In the genomic region with DNA sequence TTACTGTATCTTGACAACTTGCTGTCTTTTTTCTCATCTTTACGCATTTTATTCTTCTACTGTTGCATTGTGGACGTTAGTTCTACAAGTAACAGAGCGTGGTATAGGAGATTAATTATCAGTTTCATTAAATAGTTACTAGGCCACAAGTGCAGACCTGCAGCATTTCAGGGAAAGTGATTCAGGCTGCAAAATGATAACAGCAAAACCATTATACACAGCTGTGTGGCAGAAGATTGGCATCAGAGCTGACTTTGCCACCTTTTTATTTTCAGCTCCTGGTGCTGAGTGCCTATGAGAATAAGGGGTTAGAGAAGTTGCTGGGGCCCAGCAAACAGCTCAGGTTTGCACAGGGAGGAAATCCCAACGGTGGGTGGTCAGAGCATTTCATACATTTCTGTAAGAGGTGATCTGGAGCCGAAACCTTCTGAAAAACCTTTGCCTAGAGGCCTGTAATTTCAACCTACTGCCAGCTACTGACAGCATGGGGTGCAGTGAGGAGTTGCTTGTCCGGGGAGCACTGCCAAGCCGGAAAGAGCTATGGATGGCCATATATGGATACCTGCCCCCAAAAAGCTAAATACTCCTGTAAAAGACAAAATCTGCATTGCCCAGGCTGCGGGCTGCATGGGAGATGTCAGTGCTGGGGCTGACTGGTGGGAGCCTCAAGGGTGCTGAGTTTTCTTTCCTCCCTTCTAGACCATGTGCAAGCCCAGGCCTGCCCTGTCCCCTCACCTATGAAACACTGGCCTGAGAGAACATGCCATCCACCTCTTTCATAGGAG, we compare ENCODE assay signal across 18 cellular contexts. TPM values are rescaled to one million over a fixed set of nuclear protein-coding genes. Genes with fewer than 3 reads are reported as not detected.
DNase-seq lines count a peak whose midpoint lies in the region; ATAC-seq, FAIRE-seq and TF ChIP-seq lines count a peak whose summit lies in the region.
"Had no signal": no experiment of that assay in that cellular context is flagged by ENCODE, and none has a peak within 500 bp of the region (broad histone marks: within the 10 kb centered on the region; RNA-seq: fewer than 3 reads in every experiment).

No MANE protein-coding gene starts in this region.

- no peaks in the 10 kb centered on the region for H4K20me1 ChIP-seq in fibroblast of lung (ENCODE audit: control insufficient read depth, extremely low read depth, insufficient read depth, low read length)

- no peak overlapping the region for H2AFZ ChIP-seq in fibroblast of lung (ENCODE audit: low read length)

- H3K9ac ChIP-seq in fibroblast of lung (ENCODE audit: insufficient read depth, low read length): no peak overlapping the region
- no peak overlapping the region for H3K9ac ChIP-seq in rectal smooth muscle tissue (ENCODE audit: low read length)

- H3K27me3 ChIP-seq in RWPE2 (ENCODE audit: insufficient read depth, poor library complexity, severe bottlenecking) (no peaks in the 10 kb centered on the region), fibroblast of lung (ENCODE audit: control insufficient read depth, insufficient read depth, low read length) (no peaks in the 10 kb centered on the region), rectal smooth muscle tissue (ENCODE audit: control insufficient read depth, insufficient read depth, low read length) (peaks cover 2% of the 10 kb centered on the region)

- peaks cover 26% of the 10 kb centered on the region for H3K79me2 ChIP-seq in fibroblast of lung (ENCODE audit: control insufficient read depth, insufficient read depth, low read length)

- H3K4me3 ChIP-seq in HEK293 (ENCODE audit: low read depth, low read length) (no peak overlapping the region), RWPE2 (ENCODE audit: severe bottlenecking) (no peak overlapping the region), fibroblast of lung (replicated peaks in 1 of 4; ENCODE audit: control extremely low read depth in 1 of 4, insufficient read depth in 1 of 4, low read depth in 3 of 4, low read length in 4 of 4) (no peak overlapping the region), rectal smooth muscle tissue (ENCODE audit: low read length) (no peak overlapping the region)
- H3K4me3 ChIP-seq: coronary artery, lung, tibial artery had no signal

- peak overlapping the region; percentile 70 for H3K4me2 ChIP-seq in fibroblast of lung (ENCODE audit: extremely low read depth, insufficient read depth, low read length)

- H3K9me3 ChIP-seq in HEK293 (ENCODE audit: control insufficient read depth, insufficient read depth, low read depth, low read length) (no peaks in the 10 kb centered on the region), RWPE2 (ENCODE audit: severe bottlenecking) (no peaks in the 10 kb centered on the region), fibroblast of lung (ENCODE audit: control insufficient read depth, insufficient read depth, low read depth, low read length) (no peaks in the 10 kb centered on the region)
- H3K9me3 ChIP-seq: tibial artery had no signal

- peaks cover 9% of the 10 kb centered on the region; the same call in 1 of the 2 replicates for H3K4me1 ChIP-seq in HEK293 (ENCODE audit: control insufficient read depth, insufficient read depth, low read length)
- peaks cover 44% of the 10 kb centered on the region for H3K4me1 ChIP-seq in RWPE2 (ENCODE audit: insufficient read depth, poor library complexity, severe bottlenecking)
- peaks cover 4% of the 10 kb centered on the region for H3K4me1 ChIP-seq in fibroblast of lung (ENCODE audit: control insufficient read depth, extremely low read depth, insufficient read depth, low read length)
- H3K4me1 ChIP-seq in rectal smooth muscle tissue (ENCODE audit: control insufficient read depth, insufficient read depth, low read length): peaks cover 21% of the 10 kb centered on the region

- TF ChIP-seq POLR2A in GM12892 (IDR thresholded peaks at IDR 0.05; ENCODE audit: low read depth, low read length): no peak

- POLR2A ChIA-PET in HEK293 (lab: Yijun Ruan, JAX): no interaction called here

- TF ChIP-seq CTCF in HEK293 (tag by site-specific recombination; IDR thresholded peaks at IDR 0.05) (no peak), RWPE2 (IDR thresholded peaks at IDR 0.05; ENCODE audit: poor library complexity, severe bottlenecking) (no peak), fibroblast of lung (conservative IDR thresholded peaks at IDR 0.05 in 1 of 2, IDR thresholded peaks at IDR 0.05 in 1 of 2; ENCODE audit: low read depth in 1 of 2, low read length in 2 of 2) (no peak)

- peak; percentile 60 for ATAC-seq in RWPE2 (ENCODE audit: low read depth)
- ATAC-seq: stimulated activated naive CD8-positive, alpha-beta T cell treated with anti-CD3 and anti-CD28 coated beads, Interleukin-15, Interleukin-2, amounts not matched to agents 100 U/mL and 50 U/mL, for 24 hours had no signal

- intact Hi-C loops in posterior vena cava (cut with DNase I): loop anchor here in 1 of 2 donors (10.0 kb wide), 3 partner anchors 75 to 235 kb away; no protein-coding TSS in a partner anchor

- CTCF ChIA-PET in HEK293 (lab: Yijun Ruan, JAX): interaction anchor here (0.9 to 4.6 kb wide), 2 partner anchors 68 to 123 kb away, joined by 5 to 64 read pairs; no protein-coding TSS in a partner anchor

- peak; percentile 65 for DNase-seq in RWPE2 (ENCODE audit: low spot score)
- peak in 1 of 2 donors; percentile 15 for DNase-seq in fibroblast of lung (ENCODE audit: low read depth in 2 of 2)
- no peak for DNase-seq in posterior vena cava (ENCODE audit: low spot score)
- no peak for DNase-seq in GM12892 (ENCODE audit: insufficient read length)
- no peak for DNase-seq in activated CD4-positive, alpha-beta T cell treated with anti-CD3 and anti-CD28 coated beads for 48 hours
- no peak for DNase-seq in NOMO-1 treated with dmso at 0.1 percent for 144 hours (lab: John Stamatoyannopoulos, UW; ENCODE audit: unreplicated experiment)
- DNase-seq: activated CD4-positive, alpha-beta T cell treated with anti-CD3 and anti-CD28 coated beads, Interleukin-2, amount 50 U/mL, for 1 hour; DMS79; naive B cell; stimulated activated naive CD8-positive, alpha-beta T cell treated with anti-CD3 and anti-CD28 coated beads, Interleukin-15, Interleukin-2, amounts not matched to agents 100 U/mL and 50 U/mL, for 24 hours; tibial artery had no signal

- H3K36me3 ChIP-seq in HEK293 (ENCODE audit: control insufficient read depth in 2 of 2, insufficient read depth in 1 of 2, low read length in 2 of 2) (no peaks in the 10 kb centered on the region), RWPE2 (ENCODE audit: low read depth) (peaks cover 8% of the 10 kb centered on the region; the same call in 1 of the 2 replicates), fibroblast of lung (ENCODE audit: control insufficient read depth, insufficient read depth, low read length) (no peaks in the 10 kb centered on the region), rectal smooth muscle tissue (ENCODE audit: control insufficient read depth, insufficient read depth, low read length) (no peaks in the 10 kb centered on the region)
- H3K36me3 ChIP-seq: tibial artery had no signal

- no peak overlapping the region for H3K27ac ChIP-seq in HEK293 (ENCODE audit: extremely low read depth, low read depth, low read length)
- peak overlapping the region; percentile 94 for H3K27ac ChIP-seq in RWPE2 (ENCODE audit: poor library complexity, severe bottlenecking)
- H3K27ac ChIP-seq in fibroblast of lung (ENCODE audit: insufficient read depth, low read length): peak overlapping the region; percentile 15
- H3K27ac ChIP-seq in rectal smooth muscle tissue (ENCODE audit: low read depth, low read length): peak overlapping the region; percentile 71
- H3K27ac ChIP-seq: coronary artery, tibial artery had no signal

- FAIRE-seq in GM12892 (lab: Jason Lieb, UNC): no peak
- FAIRE-seq: islet of Langerhans had no signal

TF ChIP-seq in HEK293, 187 proteins besides CTCF, POLR2A, EP300 and RAD21:
- TF ChIP-seq, protein P1, sequence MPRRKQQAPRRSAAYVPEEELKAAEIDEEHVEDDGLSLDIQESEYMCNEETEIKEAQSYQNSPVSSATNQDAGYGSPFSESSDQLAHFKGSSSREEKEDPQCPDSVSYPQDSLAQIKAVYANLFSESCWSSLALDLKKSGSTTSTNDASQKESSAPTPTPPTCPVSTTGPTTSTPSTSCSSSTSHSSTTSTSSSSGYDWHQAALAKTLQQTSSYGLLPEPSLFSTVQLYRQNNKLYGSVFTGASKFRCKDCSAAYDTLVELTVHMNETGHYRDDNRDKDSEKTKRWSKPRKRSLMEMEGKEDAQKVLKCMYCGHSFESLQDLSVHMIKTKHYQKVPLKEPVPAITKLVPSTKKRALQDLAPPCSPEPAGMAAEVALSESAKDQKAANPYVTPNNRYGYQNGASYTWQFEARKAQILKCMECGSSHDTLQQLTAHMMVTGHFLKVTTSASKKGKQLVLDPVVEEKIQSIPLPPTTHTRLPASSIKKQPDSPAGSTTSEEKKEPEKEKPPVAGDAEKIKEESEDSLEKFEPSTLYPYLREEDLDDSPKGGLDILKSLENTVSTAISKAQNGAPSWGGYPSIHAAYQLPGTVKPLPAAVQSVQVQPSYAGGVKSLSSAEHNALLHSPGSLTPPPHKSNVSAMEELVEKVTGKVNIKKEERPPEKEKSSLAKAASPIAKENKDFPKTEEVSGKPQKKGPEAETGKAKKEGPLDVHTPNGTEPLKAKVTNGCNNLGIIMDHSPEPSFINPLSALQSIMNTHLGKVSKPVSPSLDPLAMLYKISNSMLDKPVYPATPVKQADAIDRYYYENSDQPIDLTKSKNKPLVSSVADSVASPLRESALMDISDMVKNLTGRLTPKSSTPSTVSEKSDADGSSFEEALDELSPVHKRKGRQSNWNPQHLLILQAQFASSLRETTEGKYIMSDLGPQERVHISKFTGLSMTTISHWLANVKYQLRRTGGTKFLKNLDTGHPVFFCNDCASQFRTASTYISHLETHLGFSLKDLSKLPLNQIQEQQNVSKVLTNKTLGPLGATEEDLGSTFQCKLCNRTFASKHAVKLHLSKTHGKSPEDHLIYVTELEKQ (tag by site-specific recombination; IDR thresholded peaks at IDR 0.05; ENCODE audit: borderline replicate concordance): no peak
- TF ChIP-seq GLIS1 (tag by site-specific recombination; IDR thresholded peaks at IDR 0.05): 0 out of 2 replicates have a peak, but pooled peaks have one; percentile 35

RNA-seq across cellular contexts. Expression of gene CCBE1, which starts 2.7 kb away (rescaled TPM):
- total RNA-seq in fibroblast of lung: 60.9 and 122 TPM in 2 replicates
- 122 and 178 TPM in 2 replicates for polyA plus RNA-seq in fibroblast of lung
- polyA plus RNA-seq in fibroblast of lung (2012): 141 and 169 TPM in 2 replicates
- polyA minus RNA-seq in fibroblast of lung (ENCODE audit: low replicate concordance): 94.6 and 298 TPM in 2 replicates
- total RNA-seq in posterior vena cava: 1 to 10 TPM; 2.1 to 3.0 TPM
- polyA plus RNA-seq in GM12892 (2012; ENCODE audit: missing spikeins): not detected
- total RNA-seq: activated T-helper 2 cell treated with anti-CD3 and anti-CD28 coated beads, Interferon-gamma antibody, Interleukin-2, Interleukin-4, amounts not matched to agents 10 μg/mL and 5 μg/mL and 100 μg/mL, durations not matched to agents 14 hours and 24 hours and 36 hours; T-helper 1 cell treated with Interleukin-12 subunit alpha and Interleukin-12 subunit beta and Interleukin-4 antibody, amounts not matched to agents 30 ng/mL and 1 ng/mL, for 36 hours had no signal

Comparison
In these comparisons a context has a peak if more than half of its experiments do, and no peak if none do; other contexts are left out.
1. RNA of gene CCBE1, which starts 2.7 kb away (total RNA-seq): 60.9 to 122 TPM in fibroblast of lung; 2.1 to 3.0 TPM in posterior vena cava; every median in the first group is over 10 times any median in the second.